Comparison of ENCODE assay signal across 8 cellular contexts in the genomic region with DNA sequence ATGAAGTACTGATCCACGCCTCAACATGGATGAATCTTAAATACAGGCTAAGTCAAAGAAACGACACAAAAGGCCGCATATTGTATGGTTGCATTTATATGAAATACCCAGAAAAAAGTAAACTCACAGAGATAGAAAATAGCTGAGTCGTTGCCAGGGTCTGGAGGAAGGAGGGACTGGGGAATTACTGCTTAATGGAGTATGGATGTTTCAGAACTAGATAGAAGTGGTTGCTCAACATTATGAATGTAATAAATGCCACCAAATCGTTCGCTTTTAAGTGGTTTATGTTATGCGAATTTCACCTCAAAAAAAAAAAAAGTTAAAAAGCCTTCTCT. TPM values are rescaled to one million over a fixed set of nuclear protein-coding genes. Genes with fewer than 3 reads are reported as not detected.
DNase-seq lines count a peak whose midpoint lies in the region; ATAC-seq, FAIRE-seq and TF ChIP-seq lines count a peak whose summit lies in the region.

No MANE protein-coding gene starts in this region.

- peak overlapping the region; percentile 99 for H3K4me2 ChIP-seq in GM12878 (ENCODE audit: control insufficient read depth, insufficient read depth)

- in situ Hi-C loops in GM12878 (cut with MboI): no loop called here

- H2AFZ ChIP-seq in GM12878 (ENCODE audit: control insufficient read depth, low read depth, low read length): peak overlapping the region; percentile 98

- H3K4me3 Mint-ChIP-seq in stimulated activated naive CD8-positive, alpha-beta T cell treated with anti-CD3 and anti-CD28 coated beads, Interleukin-15, Interleukin-2, amounts not matched to agents 100 ng/mL and 50 ng/mL, for 24 hours: peak overlapping the region; percentile 86

- H3K27me3 ChIP-seq in GM12878 (replicated peaks in 1 of 2; ENCODE audit: control insufficient read depth in 2 of 2, insufficient read depth in 2 of 2, low read length in 1 of 2): no peaks in the 10 kb centered on the region

- SMC1A ChIA-PET in GM12878 (lab: Charles Lee; ENCODE audit: uncharacterized antibody, unreplicated experiment): interaction anchor here (0.6 to 1.0 kb wide), 5 partner anchors 10 to 1095 kb away, joined by 3 to 4 read pairs (median 3); no protein-coding TSS in a partner anchor

- peaks cover 5% of the 10 kb centered on the region for H3K79me2 ChIP-seq in GM12878 (ENCODE audit: control insufficient read depth, insufficient read depth, low read length)

- CTCF ChIA-PET in GM12878 (lab: Yijun Ruan, JAX): interaction anchor here (1.2 to 3.7 kb wide), 5 partner anchors 11 to 102 kb away, joined by 3 to 19 read pairs (median 3); a partner anchor contains a TSS

- no peak for TF ChIP-seq EP300 in GM12878 (IDR thresholded peaks at IDR 0.05; ENCODE audit: borderline replicate concordance in 1 of 2, control insufficient read depth in 1 of 2, low read depth in 2 of 2, low read length in 2 of 2)

- H3K4me3 ChIP-seq in GM12878 (peak overlapping the region; percentile 76; the same call in 1 of the 2 replicates), mesodermal cell (ENCODE audit: extremely low read depth, insufficient read depth, low read length, poor library complexity, severe bottlenecking) (peak overlapping the region; percentile 54)

- H3K9me3 Mint-ChIP-seq in stimulated activated naive CD8-positive, alpha-beta T cell treated with anti-CD3 and anti-CD28 coated beads, Interleukin-15, Interleukin-2, amounts not matched to agents 100 ng/mL and 50 ng/mL, for 24 hours: no peaks in the 10 kb centered on the region

- WGBS in GM12878 (ENCODE audit: insufficient coverage, insufficient replicate concordance, low lambda C conversion rate, missing lambda C conversion rate): 32% methylated on average over 7 of the region's 7 CpGs
- WGBS in mesodermal cell (ENCODE audit: insufficient coverage in 2 of 2), 2 experiments: 40 to 50% methylated on average over 1 of the region's 7 CpGs

- H4K20me1 ChIP-seq in GM12878 (ENCODE audit: control insufficient read depth, insufficient read depth): no peaks in the 10 kb centered on the region

- no peak for DNase-seq in stimulated activated naive CD8-positive, alpha-beta T cell treated with anti-CD3 and anti-CD28 coated beads, Interleukin-15, Interleukin-2, amounts not matched to agents 100 U/mL and 50 U/mL, for 24 hours
- DNase-seq in GM12878 (ENCODE audit: low read depth, low spot score) (no peak), left lobe of liver (ENCODE audit: low spot score) (no peak), T-helper 9 cell (no peak)

- RAD21 ChIA-PET in GM12878 (lab: Charles Lee; ENCODE audit: unreplicated experiment): interaction anchor here (0.7 to 0.9 kb wide), 3 partner anchors 12 to 1460 kb away, joined by 3 read pairs; no protein-coding TSS in a partner anchor

- peaks cover 5% of the 10 kb centered on the region for H3K27me3 Mint-ChIP-seq in stimulated activated naive CD8-positive, alpha-beta T cell treated with anti-CD3 and anti-CD28 coated beads, Interleukin-15, Interleukin-2, amounts not matched to agents 100 ng/mL and 50 ng/mL, for 24 hours

- no peak for TF ChIP-seq POLR2A in GM12878 (IDR thresholded peaks at IDR 0.05; ENCODE audit: low read depth, low read length)

- H3K27ac Mint-ChIP-seq in stimulated activated naive CD8-positive, alpha-beta T cell treated with anti-CD3 and anti-CD28 coated beads, Interleukin-15, Interleukin-2, amounts not matched to agents 100 ng/mL and 50 ng/mL, for 24 hours: peak overlapping the region; percentile 87

- POLR2A ChIA-PET in GM12878 (lab: Charles Lee): interaction anchor here (0.6 to 0.8 kb wide), 3 partner anchors 77 to 362 kb away, joined by 3 to 7 read pairs (median 3); no protein-coding TSS in a partner anchor

- no peaks in the 10 kb centered on the region for H3K36me3 ChIP-seq in GM12878 (ENCODE audit: control insufficient read depth in 2 of 2, insufficient read depth in 2 of 2, low read length in 1 of 2)
- peaks cover 4% of the 10 kb centered on the region for H3K36me3 ChIP-seq in mesodermal cell (ENCODE audit: control insufficient read depth, insufficient read depth, low read length)

- BruUV-seq in GM12878 (replicated peaks; lab: Mats Ljungman, UMichigan): no TSS peak

- H3K27ac ChIP-seq in GM12878 (ENCODE audit: control insufficient read depth, insufficient read depth) (no peak overlapping the region), mesodermal cell (ENCODE audit: low read depth, low read length, severe bottlenecking) (peak overlapping the region; percentile 98)

- no peak for FAIRE-seq in GM12878 (lab: Jason Lieb, UNC)

- H3K36me3 Mint-ChIP-seq in stimulated activated naive CD8-positive, alpha-beta T cell treated with anti-CD3 and anti-CD28 coated beads, Interleukin-15, Interleukin-2, amounts not matched to agents 100 ng/mL and 50 ng/mL, for 24 hours (ENCODE audit: low read depth): peaks cover 4% of the 10 kb centered on the region

- peak overlapping the region; percentile 64 for H3K9ac ChIP-seq in GM12878 (ENCODE audit: control insufficient read depth, insufficient read depth, low read length)

- no peaks in the 10 kb centered on the region for H3K9me3 ChIP-seq in GM12878 (replicated peaks; ENCODE audit: control insufficient read depth, insufficient read depth, low read length)
- no peaks in the 10 kb centered on the region for H3K9me3 ChIP-seq in mesodermal cell (ENCODE audit: control insufficient read depth, low read length)

- TF ChIP-seq RAD21 in GM12878 (IDR thresholded peaks at IDR 0.05; ENCODE audit: insufficient read depth, low read depth, low read length): no peak

- H3K4me1 ChIP-seq in GM12878 (ENCODE audit: control insufficient read depth, insufficient read depth, low read length) (peaks cover 12% of the 10 kb centered on the region), mesodermal cell (ENCODE audit: control insufficient read depth, insufficient read depth, low read length, poor library complexity, severe bottlenecking) (peaks cover 21% of the 10 kb centered on the region)

- no peak for TF ChIP-seq CTCF in GM12878 (IDR thresholded peaks at IDR 0.05 in 2 of 3, conservative IDR thresholded peaks at IDR 0.05 in 1 of 3; ENCODE audit: control insufficient read depth in 2 of 3, extremely low read depth in 1 of 3, insufficient read depth in 1 of 3, low read depth in 3 of 3, low read length in 3 of 3)

- H3K4me1 Mint-ChIP-seq in stimulated activated naive CD8-positive, alpha-beta T cell treated with anti-CD3 and anti-CD28 coated beads, Interleukin-15, Interleukin-2, amounts not matched to agents 100 ng/mL and 50 ng/mL, for 24 hours (ENCODE audit: low read depth): peaks cover 38% of the 10 kb centered on the region

- ATAC-seq in stimulated activated naive CD8-positive, alpha-beta T cell treated with anti-CD3 and anti-CD28 coated beads, Interleukin-15, Interleukin-2, amounts not matched to agents 100 U/mL and 50 U/mL, for 24 hours: no peak
- no peak for ATAC-seq in GM12878
- ATAC-seq in left lobe of liver: no peak
- no peak for ATAC-seq in HG03469 (IDR thresholded peaks at IDR 0.05; ENCODE audit: unreplicated experiment)
- no peak for ATAC-seq in HG03025 (IDR thresholded peaks at IDR 0.05; ENCODE audit: low FRiP score, unreplicated experiment)

- intact Hi-C loops in GM12878 (cut with micrococcal nuclease; ENCODE audit: unreplicated experiment): loop anchor here (5.0 kb wide), 1 partner anchor 74 kb away; a partner anchor contains a TSS

TF ChIP-seq in GM12878, 131 proteins besides CTCF, POLR2A, EP300 and RAD21 (continues in another document):
- no peak for TF ChIP-seq SREBF1 (IDR thresholded peaks at IDR 0.05; ENCODE audit: low read length)

RNA-seq across cellular contexts. Expression of a gene that starts 0.8 kb away (rescaled TPM):
- total RNA-seq in GM12878 (2013; cell fraction: nucleolus; rRNA removed): 9.3 and 9.6 TPM in 2 replicates
- total RNA-seq in GM12878 (2014; rRNA removed) (16.0 and 16.5 TPM in 2 replicates), GM12878 (2014; rRNA removed; fragmentation: Illumina TruSeq; extraction: Trizol) (17.1 and 19.7 TPM in 2 replicates), GM12878 (2021) (19.5 and 20.9 TPM in 2 replicates), left lobe of liver (7.1 TPM)
- polyA plus RNA-seq in GM12878 (2011; ENCODE audit: low read depth): 6.2 TPM
- polyA plus RNA-seq in GM12878 (2011; rRNA removed) (13.3 and 18.1 TPM in 2 replicates), GM12878 (2014; fragmentation: Illumina TruSeq; extraction: Trizol) (18.0 and 20.2 TPM in 2 replicates), GM12878 (2014; fragmentation: Nextera tagmentation; extraction: Ambion mirVana) (10 to 100 TPM in 1 of 2 experiments, 1 to 10 TPM in 1; 7.0 to 12.1 TPM), GM12878 (2014; rRNA removed) (19.2 and 21.2 TPM in 2 replicates), GM12878 (2016; fragmentation: Nextera tagmentation; extraction: Ambion mirVana) (1 to 10 TPM; 5.8 to 5.9 TPM)
- 10.7 and 11.2 TPM in 2 replicates for polyA plus RNA-seq in GM12878 (2011; cell fraction: cytosol; rRNA removed)
- polyA plus RNA-seq in GM12878 (2011; cell fraction: nucleus; rRNA removed): 5.9 and 6.5 TPM in 2 replicates
- 6.6 and 7.4 TPM in 2 replicates for polyA plus RNA-seq in GM12878 (2012)
- polyA minus RNA-seq in GM12878 (2011; rRNA and poly(A)+ RNA removed): 8.4 and 11.3 TPM in 2 replicates
- 5.3 and 8.7 TPM in 2 replicates for polyA minus RNA-seq in GM12878 (2011; cell fraction: cytosol; rRNA and poly(A)+ RNA removed)
- 3.4 and 5.9 TPM in 2 replicates for polyA minus RNA-seq in GM12878 (2011; cell fraction: nucleus; rRNA and poly(A)+ RNA removed)
- polyA plus RNA-seq in mesodermal cell (2013, experiment 1 of 2): 37.9 TPM
- 36.4 TPM for polyA plus RNA-seq in mesodermal cell (2013, experiment 2 of 2)

RNA-seq across cellular contexts. Expression of a gene that starts 46.8 kb away (rescaled TPM):
- total RNA-seq in GM12878 (2013; cell fraction: nucleolus; rRNA removed): 0.20 TPM in 1 of 2 replicates, not detected in the other
- total RNA-seq in GM12878 (2014; rRNA removed) (0.11 TPM in 1 of 2 replicates, not detected in the other), GM12878 (2014; rRNA removed; fragmentation: Illumina TruSeq; extraction: Trizol) (0.09 TPM in 2 replicates), GM12878 (2021) (0.38 and 0.58 TPM in 2 replicates), left lobe of liver (0.20 TPM)
- polyA plus RNA-seq in GM12878 (2011; ENCODE audit: low read depth): not detected
- polyA plus RNA-seq in GM12878 (2011; rRNA removed) (0.04 and 0.06 TPM in 2 replicates), GM12878 (2014; fragmentation: Illumina TruSeq; extraction: Trizol) (0.03 TPM in 1 of 2 replicates, not detected in the other), GM12878 (2014; fragmentation: Nextera tagmentation; extraction: Ambion mirVana) (not detected), GM12878 (2014; rRNA removed) (0.13 and 0.55 TPM in 2 replicates), GM12878 (2016; fragmentation: Nextera tagmentation; extraction: Ambion mirVana) (under 1 TPM in 1 of 2 experiments, not detected in 1; 0.23 TPM)
- 0.03 TPM in 1 of 2 replicates, not detected in the other for polyA plus RNA-seq in GM12878 (2011; cell fraction: cytosol; rRNA removed)
- not detected in 2 replicates for polyA plus RNA-seq in GM12878 (2011; cell fraction: nucleus; rRNA removed)
- 0.11 TPM in 1 of 2 replicates, not detected in the other for polyA plus RNA-seq in GM12878 (2012)
- polyA minus RNA-seq in GM12878 (2011; rRNA and poly(A)+ RNA removed): not detected in 2 replicates
- not detected in 2 replicates for polyA minus RNA-seq in GM12878 (2011; cell fraction: cytosol; rRNA and poly(A)+ RNA removed)
- not detected in 2 replicates for polyA minus RNA-seq in GM12878 (2011; cell fraction: nucleus; rRNA and poly(A)+ RNA removed)
- polyA plus RNA-seq in mesodermal cell (2013, experiment 1 of 2): 39.3 TPM
- 30.0 TPM for polyA plus RNA-seq in mesodermal cell (2013, experiment 2 of 2)
